13 cellular contexts compared by ENCODE assay signal in the genomic region with DNA sequence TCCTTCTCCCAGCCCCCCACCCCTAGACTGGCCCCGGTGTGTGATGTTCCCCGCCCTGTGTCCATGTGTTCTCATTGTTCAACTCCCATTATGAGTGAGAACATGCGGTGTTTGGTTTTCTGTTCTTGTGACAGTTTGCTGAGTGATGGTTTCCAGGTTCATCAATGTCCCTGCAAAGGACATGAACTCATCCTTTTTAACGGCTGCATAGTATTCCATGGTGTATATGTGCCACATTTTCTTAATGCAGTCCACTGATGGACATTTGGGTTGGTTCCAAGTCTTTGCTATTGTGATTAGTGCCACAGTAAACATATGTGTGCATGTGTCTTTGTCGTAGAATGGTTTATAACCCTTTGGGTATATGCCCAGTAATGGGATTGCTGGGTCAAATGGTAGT. TPM values are rescaled to one million over a fixed set of nuclear protein-coding genes. Genes with fewer than 3 reads are reported as not detected.
"Had no signal": no experiment of that assay in that cellular context is flagged by ENCODE, and none has a peak within 500 bp of the region (broad histone marks: within the 10 kb centered on the region; RNA-seq: fewer than 3 reads in every experiment).

No MANE protein-coding gene starts in this region.

RNA-seq across cellular contexts. Expression of a gene that starts 4.7 kb away (rescaled TPM):
- total RNA-seq: activated B cell treated with CpG ODN at 0.5 μM for 24 hours; activated CD4-positive, alpha-beta memory T cell treated with anti-CD3 and anti-CD28 coated beads for 36 hours; activated CD4-positive, alpha-beta memory T cell treated with anti-CD3 and anti-CD28 coated beads, Interleukin-2, amount 10 ng/mL, durations not matched to agents 7 days and 5 days; activated CD4-positive, alpha-beta T cell treated with anti-CD3 and anti-CD28 coated beads for 36 hours; activated CD4-positive, alpha-beta T cell treated with anti-CD3 and anti-CD28 coated beads, Interleukin-2, amount 10 ng/mL, durations not matched to agents 24 days and 14 days; activated CD4-positive, alpha-beta T cell treated with anti-CD3 and anti-CD28 coated beads, Interleukin-2, amount 10 ng/mL, durations not matched to agents 7 days and 5 days; activated CD8-positive, alpha-beta memory T cell treated with anti-CD3 and anti-CD28 coated beads for 36 hours; activated CD8-positive, alpha-beta T cell treated with anti-CD3 and anti-CD28 coated beads for 36 hours; activated CD8-positive, alpha-beta T cell treated with anti-CD3 and anti-CD28 coated beads, Interleukin-2, amount 10 ng/mL, durations not matched to agents 7 days and 5 days; T-helper 2 cell treated with Interferon-gamma antibody and Interleukin-4, amounts not matched to agents 100 ng/mL and 5 ng/mL, for 36 hours; WTC11 had no signal

RNA-seq across cellular contexts. Expression of a gene that starts 15.2 kb away (rescaled TPM):
- total RNA-seq: activated CD4-positive, alpha-beta memory T cell treated with anti-CD3 and anti-CD28 coated beads for 36 hours; activated CD4-positive, alpha-beta memory T cell treated with anti-CD3 and anti-CD28 coated beads, Interleukin-2, amount 10 ng/mL, durations not matched to agents 7 days and 5 days; activated CD4-positive, alpha-beta T cell treated with anti-CD3 and anti-CD28 coated beads for 36 hours; activated CD4-positive, alpha-beta T cell treated with anti-CD3 and anti-CD28 coated beads, Interleukin-2, amount 10 ng/mL, durations not matched to agents 24 days and 14 days; activated CD4-positive, alpha-beta T cell treated with anti-CD3 and anti-CD28 coated beads, Interleukin-2, amount 10 ng/mL, durations not matched to agents 7 days and 5 days; activated CD8-positive, alpha-beta memory T cell treated with anti-CD3 and anti-CD28 coated beads for 36 hours; activated CD8-positive, alpha-beta memory T cell treated with anti-CD3 and anti-CD28 coated beads, Interleukin-2, amount 10 ng/mL, durations not matched to agents 7 days and 5 days; activated CD8-positive, alpha-beta T cell treated with anti-CD3 and anti-CD28 coated beads for 36 hours; activated CD8-positive, alpha-beta T cell treated with anti-CD3 and anti-CD28 coated beads, Interleukin-2, amount 10 ng/mL, durations not matched to agents 7 days and 5 days; T-helper 1 cell treated with Interleukin-12 subunit alpha and Interleukin-12 subunit beta and Interleukin-4 antibody, amounts not matched to agents 30 ng/mL and 1 ng/mL, for 36 hours; T-helper 2 cell treated with Interferon-gamma antibody and Interleukin-4, amounts not matched to agents 100 ng/mL and 5 ng/mL, for 36 hours; WTC11 had no signal

RNA-seq across cellular contexts. Expression of a gene that starts 52.0 kb away (rescaled TPM):
- total RNA-seq: activated CD4-positive, alpha-beta memory T cell treated with anti-CD3 and anti-CD28 coated beads for 36 hours; activated CD4-positive, alpha-beta T cell treated with anti-CD3 and anti-CD28 coated beads for 36 hours; activated CD4-positive, alpha-beta T cell treated with anti-CD3 and anti-CD28 coated beads, Interleukin-2, amount 10 ng/mL, durations not matched to agents 7 days and 5 days; T-helper 1 cell treated with Interleukin-12 subunit alpha and Interleukin-12 subunit beta and Interleukin-4 antibody, amounts not matched to agents 30 ng/mL and 1 ng/mL, for 36 hours; WTC11 had no signal
